In the genomic region with DNA sequence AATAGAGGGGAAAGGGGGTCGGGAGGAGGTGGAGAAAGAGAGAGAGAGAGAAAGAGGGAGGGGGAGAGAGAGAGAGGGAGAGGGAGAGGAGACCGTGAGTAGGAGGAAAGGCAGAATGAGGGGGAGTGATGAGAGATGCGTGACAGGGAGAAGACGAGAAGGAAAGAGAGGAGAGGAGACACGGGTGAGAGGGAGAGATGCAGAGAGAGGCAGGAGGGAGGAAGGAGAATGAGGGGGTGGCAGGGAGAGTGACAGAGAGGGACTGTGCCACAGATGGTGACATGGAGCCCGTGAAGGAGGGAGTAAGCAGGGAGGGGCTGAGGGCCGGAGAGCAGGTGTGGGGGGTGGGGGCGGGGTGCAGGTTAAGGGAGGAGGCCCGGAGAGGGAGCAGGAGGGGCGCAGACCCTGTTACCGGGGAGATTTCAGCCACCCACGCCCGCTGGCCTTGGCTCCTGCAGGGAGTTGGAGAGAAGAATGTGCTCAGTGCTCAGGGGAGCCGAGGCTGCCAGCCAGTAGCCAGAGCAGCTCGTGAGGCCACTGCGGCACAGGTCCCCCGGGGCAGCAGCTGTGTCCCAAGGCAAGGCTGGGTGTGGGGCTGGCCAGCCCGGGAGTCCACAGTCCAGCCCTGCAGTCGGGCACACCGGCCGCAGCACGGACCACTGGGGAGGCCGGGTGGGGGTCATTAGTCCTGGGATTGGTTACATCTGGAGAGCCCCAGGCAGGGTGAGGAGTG, we compare ENCODE assay signal across 9 cellular contexts. TPM values are rescaled to one million over a fixed set of nuclear protein-coding genes. Genes with fewer than 3 reads are reported as not detected.
DNase-seq lines count a peak whose midpoint lies in the region; TF ChIP-seq lines count a peak whose summit lies in the region.
"Had no signal": no experiment of that assay in that cellular context is flagged by ENCODE, and none has a peak within 500 bp of the region (broad histone marks: within the 10 kb centered on the region; RNA-seq: fewer than 3 reads in every experiment).

Gene SSTR3, minus strand, starts transcription at position 304 of the 733 bp plus-strand sequence. CDS start 4,674 bp downstream, outside the sequence.

- no peak within 1 kb of the TSS for H3K27ac ChIP-seq in neural progenitor cell

- no peak within 1 kb of the TSS for H3K4me3 ChIP-seq in neural progenitor cell

- H3F3A ChIP-seq in neural progenitor cell (ENCODE audit: low read depth), result peaks cover 5% of the 10 kb centered on the region

- peaks cover 17% of the 10 kb centered on the region for H3K27me3 Mint-ChIP-seq in neural progenitor cell (ENCODE audit: insufficient read depth, low read depth)

- no peak for TF ChIP-seq CTCF in neural progenitor cell (IDR thresholded peaks at IDR 0.05)

- no peaks in the 10 kb centered on the region for H3K36me3 ChIP-seq in neural progenitor cell

- H3K79me2 ChIP-seq in neural progenitor cell (ENCODE audit: low read depth), result no peaks in the 10 kb centered on the region

- peak within 1 kb of the TSS; percentile 88 for H2AFZ ChIP-seq in neural progenitor cell (replicated peaks)

- no peaks in the 10 kb centered on the region for H4K20me1 ChIP-seq in neural progenitor cell (ENCODE audit: low read depth)

- H3K4me2 ChIP-seq in neural progenitor cell, result peak within 1 kb of the TSS; percentile 64

- H3K4me3 Mint-ChIP-seq in neural progenitor cell, result peak within 1 kb of the TSS; percentile 60

- peak within 1 kb of the TSS; percentile 71 for H3K27ac Mint-ChIP-seq in neural progenitor cell

- no peaks in the 10 kb centered on the region for H3K27me3 ChIP-seq in neural progenitor cell

- H3K9me3 Mint-ChIP-seq in neural progenitor cell, result no peaks in the 10 kb centered on the region

- H3K9ac ChIP-seq in neural progenitor cell, result no peak within 1 kb of the TSS

- H3K36me3 Mint-ChIP-seq in neural progenitor cell, result no peaks in the 10 kb centered on the region

- DNase-seq in GM03348 (ENCODE audit: low spot score), result peak; percentile 56
- peak; percentile 23 for DNase-seq in NCI-H1105 treated with DMSO at 0.1 percent for 48 hours (lab: John Stamatoyannopoulos, UW)
- DNase-seq in ecto neural progenitor cell (ENCODE audit: low spot score), result peak; percentile 71
- DNase-seq in neural progenitor cell (ENCODE audit: low spot score), result peak; percentile 70
- DNase-seq in SHP77 (lab: John Stamatoyannopoulos, UW), result no peak
- no peak for DNase-seq in activated effector memory CD4-positive, alpha-beta T cell treated with anti-CD3 and anti-CD28 coated beads, Interleukin-2, amount 50 U/mL, for 16 hours
- DNase-seq in NCI-H345 treated with DMSO at 0.1 percent for 48 hours (lab: John Stamatoyannopoulos, UW; ENCODE audit: unreplicated experiment), result no peak
- DNase-seq: NCI-H774 had no signal

- no peaks in the 10 kb centered on the region for H3K9me3 ChIP-seq in neural progenitor cell (ENCODE audit: low read depth)

- peaks cover 29% of the 10 kb centered on the region for H3K4me1 ChIP-seq in neural progenitor cell

- H3K4me1 Mint-ChIP-seq in neural progenitor cell, result peaks cover 50% of the 10 kb centered on the region

RNA-seq across cellular contexts. Expression of gene SSTR3, which starts in this region (rescaled TPM):
- total RNA-seq in neural progenitor cell (ENCODE audit: low replicate concordance), result 0.19 and 0.53 TPM in 2 replicates
- total RNA-seq: glomerular endothelial cell had no signal

Comparison
In these comparisons a context has a peak if more than half of its experiments do, and no peak if none do; other contexts are left out.
1. Peak in DNase-seq and H3K4me2 ChIP-seq in neural progenitor cell; RNA of the gene not detected or under 1 TPM.
2. DNase-seq: peak in GM03348 (single experiment), NCI-H1105 treated with DMSO at 0.1 percent for 48 hours (single experiment) and ecto neural progenitor cell (single experiment); none in SHP77 (0 of 2), activated effector memory CD4-positive, alpha-beta T cell treated with anti-CD3 and anti-CD28 coated beads, Interleukin-2, amount 50 U/mL, for 16 hours (single experiment) and NCI-H345 treated with DMSO at 0.1 percent for 48 hours (single experiment).